ENCODE assay signal across 8 cellular contexts in genomic region chr12:53625946-53626701, GRCh38. TPM values are rescaled to one million over a fixed set of nuclear protein-coding genes. Genes with fewer than 3 reads are reported as not detected.
DNase-seq lines count a peak whose midpoint lies in the region; ATAC-seq, FAIRE-seq and TF ChIP-seq lines count a peak whose summit lies in the region.

Gene ATF7 (minus strand): TSS chr12:53626382. CDS start chr12:53601000, 25,382 bp downstream.

- peak within 1 kb of the TSS; percentile 90 for H3K9ac ChIP-seq in rectal smooth muscle tissue (ENCODE audit: low read length)

- peak; percentile 89 for FAIRE-seq in GM18507 (lab: Jason Lieb, UNC)

- H3K4me1 ChIP-seq in rectal smooth muscle tissue (ENCODE audit: control insufficient read depth, insufficient read depth, low read length), result peaks cover 9% of the 10 kb centered on the region
- no peaks in the 10 kb centered on the region for H3K4me1 ChIP-seq in aorta (ENCODE audit: control insufficient read depth in 1 of 2, insufficient read depth in 2 of 2, low read length in 2 of 2)

- ATAC-seq in HG02981 (IDR thresholded peaks at IDR 0.05; ENCODE audit: unreplicated experiment), result peak; percentile 95
- peak; percentile 99 for ATAC-seq in aorta (ENCODE audit: low FRiP score)

- in situ Hi-C loops in astrocyte of the cerebellum (cut with HindIII; ENCODE audit: low sequenced_read_pairs), result no loop called here

- H3K4me3 ChIP-seq in astrocyte of the cerebellum (ENCODE audit: low read depth, low read length) (peak within 1 kb of the TSS; percentile 68), rectal smooth muscle tissue (ENCODE audit: low read length) (peak within 1 kb of the TSS; percentile 96), aorta (ENCODE audit: low read length in 2 of 2) (peak within 1 kb of the TSS; percentile 84 to 90)

- no peaks in the 10 kb centered on the region for H3K9me3 ChIP-seq in aorta (ENCODE audit: control insufficient read depth, low read length)

- intact Hi-C loops in aorta (cut with DNase I), result loop anchor here (1.0 to 10.0 kb wide), 5 partner anchors 36 to 84 kb away; partner anchors contain the start of gene ATP5MC2 (in 2 of the 2)

- DNase-seq in GM18507 (ENCODE audit: extremely low spot score, insufficient read length, low read depth) (peak; percentile 90), NCI-H2029 treated with DMSO at 0.1 percent for 48 hours (lab: John Stamatoyannopoulos, UW) (peak; percentile 95), T-helper 9 cell (peak; percentile 98), astrocyte of the cerebellum (ENCODE audit: low read depth) (peak; percentile 96), hepatic stellate cell (ENCODE audit: low spot score) (peak; percentile 97), aorta (peak; percentile 98 to 100)

- H3K36me3 ChIP-seq in rectal smooth muscle tissue (ENCODE audit: control insufficient read depth, insufficient read depth, low read length) (no peaks in the 10 kb centered on the region), aorta (ENCODE audit: control insufficient read depth in 1 of 2, insufficient read depth in 2 of 2, low read length in 1 of 2) (no peaks in the 10 kb centered on the region)

- TF ChIP-seq CTCF in astrocyte of the cerebellum (IDR thresholded peaks at IDR 0.05; ENCODE audit: low read depth, low read length, missing control alignments), result no peak

- 0 to 1% methylated on average over 47 to 48 of the region's 48 CpGs for WGBS in aorta, 2 donors

- H3K27ac ChIP-seq in rectal smooth muscle tissue (ENCODE audit: low read depth, low read length) (peak within 1 kb of the TSS; percentile 97), aorta (ENCODE audit: low read depth in 1 of 2, low read length in 2 of 2) (peak within 1 kb of the TSS; percentile 6 to 73)

- H3K27me3 ChIP-seq in rectal smooth muscle tissue (ENCODE audit: control insufficient read depth, insufficient read depth, low read length) (no peaks in the 10 kb centered on the region), aorta (ENCODE audit: control insufficient read depth in 1 of 2, insufficient read depth in 2 of 2, low read length in 1 of 2) (no peaks in the 10 kb centered on the region)

RNA-seq across cellular contexts. Expression of gene ATF7, which starts in this region (rescaled TPM):
- total RNA-seq in aorta, result 10 to 100 TPM; 68.4 to 73.5 TPM
- polyA plus RNA-seq in aorta, result 10 to 100 TPM; 25.7 to 29.5 TPM

Comparison
In these comparisons a context has a peak if more than half of its experiments do, and no peak if none do; other contexts are left out.
1. Peak in every context shown above with its lines: DNase-seq, ATAC-seq, H3K4me3 ChIP-seq and H3K27ac ChIP-seq.